In genomic region chr14:51093371-51094281, GRCh38 we compare ENCODE assay signal across 8 cellular contexts. TPM values are rescaled to one million over a fixed set of nuclear protein-coding genes. Genes with fewer than 3 reads are reported as not detected.
DNase-seq lines count a peak whose midpoint lies in the region; ATAC-seq and TF ChIP-seq lines count a peak whose summit lies in the region.

No MANE protein-coding gene starts in this region.

- H3K4me1 ChIP-seq in esophagus squamous epithelium (peaks cover 14 to 35% (median 23%) of the 10 kb centered on the region in 3 donors), neutrophil (ENCODE audit: control insufficient read depth in 1 of 2, insufficient read depth in 1 of 2, low read depth in 1 of 2, low read length in 1 of 2) (peaks cover 26 to 30% of the 10 kb centered on the region in 2 experiments)

- peaks cover 44% of the 10 kb centered on the region for H3K27me3 Mint-ChIP-seq in type B pancreatic cell

- H3K36me3 ChIP-seq in esophagus squamous epithelium (no peaks in the 10 kb centered on the region), neutrophil (no peaks in the 10 kb centered on the region)

- 20 to 27% methylated on average over 4 to 20 of the region's 68 CpGs for WGBS in esophagus squamous epithelium, 2 donors

- TF ChIP-seq CTCF in GM13977 (IDR thresholded peaks at IDR 0.05; ENCODE audit: extremely low read depth, insufficient read depth, missing control alignments) = peak; percentile 37
- peak in 2 of 6 experiments; percentile 22 to 35 for TF ChIP-seq CTCF in esophagus squamous epithelium (IDR thresholded peaks at IDR 0.05)
- peak; percentile 18 for TF ChIP-seq CTCF in neutrophil (IDR thresholded peaks at IDR 0.05)
- peak; percentile 70 for TF ChIP-seq CTCF in type B pancreatic cell (conservative IDR thresholded peaks at IDR 0.05)

- peak overlapping the region; percentile 96 for H3K4me3 Mint-ChIP-seq in type B pancreatic cell

- H3K4me1 Mint-ChIP-seq in type B pancreatic cell (ENCODE audit: unreplicated experiment) = no peaks in the 10 kb centered on the region

- H3K4me3 ChIP-seq in esophagus squamous epithelium = peak overlapping the region; percentile 43 to 85 (median 60)
- peak overlapping the region; percentile 88 to 92 for H3K4me3 ChIP-seq in neutrophil (ENCODE audit: low read depth in 1 of 2, low read length in 1 of 2)

- intact Hi-C loops in esophagus squamous epithelium (cut with DNase I) = no loop called here

- peak; percentile 68 for DNase-seq in GM13977 (ENCODE audit: low spot score)
- DNase-seq in NCI-H345 (lab: John Stamatoyannopoulos, UW) = peak; percentile 81
- peak; percentile 56 for DNase-seq in activated CD8-positive, alpha-beta memory T cell treated with anti-CD3 and anti-CD28 coated beads, Interleukin-2, amount 50 U/mL, for 4 hours
- DNase-seq in esophagus squamous epithelium (lab: John Stamatoyannopoulos, UW) = no peak
- DNase-seq in type B pancreatic cell (ENCODE audit: extremely low spot score, unreplicated experiment) = peak; percentile 72

- peaks cover 7 to 54% (median 16%) of the 10 kb centered on the region in 4 donors for H3K27me3 ChIP-seq in esophagus squamous epithelium
- peaks cover 76% of the 10 kb centered on the region for H3K27me3 ChIP-seq in neutrophil

- H3K27ac Mint-ChIP-seq in type B pancreatic cell = no peak overlapping the region

- H3K27ac ChIP-seq in esophagus squamous epithelium (no peak overlapping the region), neutrophil (no peak overlapping the region)

- H3K9me3 ChIP-seq in esophagus squamous epithelium (no peaks in the 10 kb centered on the region), neutrophil (no peaks in the 10 kb centered on the region)

- no peak for TF ChIP-seq POLR2A in esophagus squamous epithelium (IDR thresholded peaks at IDR 0.05)

- in situ Hi-C loops in GM13977 (cut with MboI; ENCODE audit: low pct_unique_long_range_greater_than_20kb, low sequenced_read_pairs, unreplicated experiment) = no loop called here

- no peak for ATAC-seq in GM19023 (IDR thresholded peaks at IDR 0.05; ENCODE audit: unreplicated experiment)
- no peak for ATAC-seq in GM19397 (IDR thresholded peaks at IDR 0.05; ENCODE audit: unreplicated experiment)

- H3K9me3 Mint-ChIP-seq in type B pancreatic cell = no peaks in the 10 kb centered on the region

- H3K36me3 Mint-ChIP-seq in type B pancreatic cell = no peaks in the 10 kb centered on the region

RNA-seq across cellular contexts. Expression of gene TRIM9, which starts 1.3 kb away (rescaled TPM):
- total RNA-seq in esophagus squamous epithelium (1 to 10 TPM in 1 of 4 donors, under 1 TPM in 2, not detected in 1; 0.09 to 3.1 (median 0.21) TPM), type B pancreatic cell (ENCODE audit: low replicate concordance) (3.7 and 6.3 TPM in 2 replicates)
